ENCODE assay signal across 1 cellular context in the genomic region with DNA sequence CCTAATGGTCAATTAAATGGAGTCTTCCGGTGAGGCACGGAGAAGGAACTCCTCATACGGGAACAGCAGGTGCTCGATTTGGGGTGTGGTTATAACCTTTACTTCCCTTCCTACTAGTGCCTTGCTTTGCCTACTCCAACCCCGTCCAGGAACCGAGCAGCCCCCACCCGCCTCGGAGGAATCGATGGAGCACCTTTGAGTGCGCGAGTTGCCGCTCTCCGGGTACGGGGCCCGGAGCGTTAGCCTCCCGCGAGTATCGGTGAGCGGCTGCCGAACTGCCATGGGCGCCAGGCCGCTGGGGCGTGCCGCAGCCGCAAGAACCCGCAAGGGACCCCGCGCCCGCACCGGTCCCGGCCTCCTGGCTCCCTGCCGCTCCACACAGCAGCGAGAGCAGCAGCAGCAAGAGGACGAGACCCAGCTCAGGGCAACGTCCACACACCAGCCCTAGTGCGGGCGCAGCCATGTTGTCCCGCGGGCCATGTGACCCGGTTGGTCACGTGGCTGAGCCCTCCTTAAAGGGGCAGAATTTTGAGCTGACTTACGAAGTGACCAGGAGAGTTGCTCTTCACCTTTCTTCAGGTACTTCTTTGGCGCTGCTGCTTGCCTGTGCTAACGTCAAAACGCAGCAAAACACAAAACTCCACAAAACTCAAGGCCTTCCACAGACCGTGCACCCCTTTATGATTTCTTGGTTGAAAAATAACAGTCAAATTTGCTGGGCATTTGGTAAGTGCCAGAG.
TF ChIP-seq lines count a peak whose summit lies in the region.

A gene (minus strand): TSS at position 487 of the 739 bp plus-strand sequence. CDS start 24 bp downstream, at position 463.

TF ChIP-seq in K562, 482 proteins besides CTCF, POLR2A, EP300 and RAD21 (continued from another document and continues in another):
- TF ChIP-seq PHB (CRISPR knock-in tag; IDR thresholded peaks at IDR 0.05) (no peak), KDM4B (IDR thresholded peaks at IDR 0.05; ENCODE audit: borderline replicate concordance in 2 of 2, low read depth in 1 of 2) (peak in 1 of 2 experiments; percentile 96; a peak in 2 of 4 replicates), NBN (IDR thresholded peaks at IDR 0.05; ENCODE audit: low read depth) (peak; percentile 55; the same call in 1 of the 2 replicates), GATA2 (CRISPR knock-in tag; IDR thresholded peaks at IDR 0.05) (no peak), HCFC1 (IDR thresholded peaks at IDR 0.05; ENCODE audit: low read depth, low read length) (peak; percentile 85), MCM7 (IDR thresholded peaks at IDR 0.05) (no peak), PURB (CRISPR knock-in tag; IDR thresholded peaks at IDR 0.05; ENCODE audit: low read depth) (no peak), SIX5 (IDR thresholded peaks at IDR 0.05; ENCODE audit: borderline replicate concordance in 1 of 2, insufficient read depth in 1 of 2, low read depth in 1 of 2, low read length in 2 of 2) (peak in 1 of 2 experiments; percentile 49; a peak in 1 of 4 replicates), EWSR1 (IDR thresholded peaks at IDR 0.05; ENCODE audit: borderline replicate concordance, low read depth, partially characterized antibody) (no peak), CTBP1 (IDR thresholded peaks at IDR 0.05; ENCODE audit: borderline replicate concordance) (no peak; the same call in none of the 2 replicates), ZFP1 (CRISPR knock-in tag; IDR thresholded peaks at IDR 0.05) (no peak), KLF10 (CRISPR knock-in tag; IDR thresholded peaks at IDR 0.05) (no peak), ZNF431 (CRISPR knock-in tag; IDR thresholded peaks at IDR 0.05) (peak; percentile 86), NCOA1 (IDR thresholded peaks at IDR 0.05; ENCODE audit: low read depth) (no peak), EHMT2 (IDR thresholded peaks at IDR 0.05) (no peak), BMI1 (IDR thresholded peaks at IDR 0.05; ENCODE audit: low read length) (no peak), ZNF140 (CRISPR knock-in tag; IDR thresholded peaks at IDR 0.05) (no peak), HNRNPK (IDR thresholded peaks at IDR 0.05; ENCODE audit: low read depth, low read length, poor library complexity, severe bottlenecking) (no peak), BDP1 (IDR thresholded peaks at IDR 0.05; ENCODE audit: insufficient read depth, insufficient read length) (no peak), POLR2AphosphoS2 (IDR thresholded peaks at IDR 0.05; ENCODE audit: low read length) (no peak)
- TF ChIP-seq, protein P1, sequence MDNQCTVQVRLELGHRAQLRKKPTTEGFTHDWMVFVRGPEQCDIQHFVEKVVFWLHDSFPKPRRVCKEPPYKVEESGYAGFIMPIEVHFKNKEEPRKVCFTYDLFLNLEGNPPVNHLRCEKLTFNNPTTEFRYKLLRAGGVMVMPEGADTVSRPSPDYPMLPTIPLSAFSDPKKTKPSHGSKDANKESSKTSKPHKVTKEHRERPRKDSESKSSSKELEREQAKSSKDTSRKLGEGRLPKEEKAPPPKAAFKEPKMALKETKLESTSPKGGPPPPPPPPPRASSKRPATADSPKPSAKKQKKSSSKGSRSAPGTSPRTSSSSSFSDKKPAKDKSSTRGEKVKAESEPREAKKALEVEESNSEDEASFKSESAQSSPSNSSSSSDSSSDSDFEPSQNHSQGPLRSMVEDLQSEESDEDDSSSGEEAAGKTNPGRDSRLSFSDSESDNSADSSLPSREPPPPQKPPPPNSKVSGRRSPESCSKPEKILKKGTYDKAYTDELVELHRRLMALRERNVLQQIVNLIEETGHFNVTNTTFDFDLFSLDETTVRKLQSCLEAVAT (IDR thresholded peaks at IDR 0.05) = no peak
- TF ChIP-seq, protein P2, sequence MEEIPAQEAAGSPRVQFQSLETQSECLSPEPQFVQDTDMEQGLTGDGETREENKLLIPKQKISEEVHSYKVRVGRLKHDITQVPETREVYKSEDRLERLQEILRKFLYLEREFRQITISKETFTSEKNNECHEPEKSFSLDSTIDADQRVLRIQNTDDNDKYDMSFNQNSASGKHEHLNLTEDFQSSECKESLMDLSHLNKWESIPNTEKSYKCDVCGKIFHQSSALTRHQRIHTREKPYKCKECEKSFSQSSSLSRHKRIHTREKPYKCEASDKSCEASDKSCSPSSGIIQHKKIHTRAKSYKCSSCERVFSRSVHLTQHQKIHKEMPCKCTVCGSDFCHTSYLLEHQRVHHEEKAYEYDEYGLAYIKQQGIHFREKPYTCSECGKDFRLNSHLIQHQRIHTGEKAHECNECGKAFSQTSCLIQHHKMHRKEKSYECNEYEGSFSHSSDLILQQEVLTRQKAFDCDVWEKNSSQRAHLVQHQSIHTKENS (CRISPR knock-in tag; IDR thresholded peaks at IDR 0.05) = no peak
- TF ChIP-seq, protein P3, sequence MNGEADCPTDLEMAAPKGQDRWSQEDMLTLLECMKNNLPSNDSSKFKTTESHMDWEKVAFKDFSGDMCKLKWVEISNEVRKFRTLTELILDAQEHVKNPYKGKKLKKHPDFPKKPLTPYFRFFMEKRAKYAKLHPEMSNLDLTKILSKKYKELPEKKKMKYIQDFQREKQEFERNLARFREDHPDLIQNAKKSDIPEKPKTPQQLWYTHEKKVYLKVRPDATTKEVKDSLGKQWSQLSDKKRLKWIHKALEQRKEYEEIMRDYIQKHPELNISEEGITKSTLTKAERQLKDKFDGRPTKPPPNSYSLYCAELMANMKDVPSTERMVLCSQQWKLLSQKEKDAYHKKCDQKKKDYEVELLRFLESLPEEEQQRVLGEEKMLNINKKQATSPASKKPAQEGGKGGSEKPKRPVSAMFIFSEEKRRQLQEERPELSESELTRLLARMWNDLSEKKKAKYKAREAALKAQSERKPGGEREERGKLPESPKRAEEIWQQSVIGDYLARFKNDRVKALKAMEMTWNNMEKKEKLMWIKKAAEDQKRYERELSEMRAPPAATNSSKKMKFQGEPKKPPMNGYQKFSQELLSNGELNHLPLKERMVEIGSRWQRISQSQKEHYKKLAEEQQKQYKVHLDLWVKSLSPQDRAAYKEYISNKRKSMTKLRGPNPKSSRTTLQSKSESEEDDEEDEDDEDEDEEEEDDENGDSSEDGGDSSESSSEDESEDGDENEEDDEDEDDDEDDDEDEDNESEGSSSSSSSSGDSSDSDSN (IDR thresholded peaks at IDR 0.05; ENCODE audit: borderline replicate concordance in 1 of 2, low read depth in 2 of 2, low read length in 2 of 2) = peak in 1 of 2 experiments; percentile 59; a peak in 1 of 4 replicates
- TF ChIP-seq, protein P4, sequence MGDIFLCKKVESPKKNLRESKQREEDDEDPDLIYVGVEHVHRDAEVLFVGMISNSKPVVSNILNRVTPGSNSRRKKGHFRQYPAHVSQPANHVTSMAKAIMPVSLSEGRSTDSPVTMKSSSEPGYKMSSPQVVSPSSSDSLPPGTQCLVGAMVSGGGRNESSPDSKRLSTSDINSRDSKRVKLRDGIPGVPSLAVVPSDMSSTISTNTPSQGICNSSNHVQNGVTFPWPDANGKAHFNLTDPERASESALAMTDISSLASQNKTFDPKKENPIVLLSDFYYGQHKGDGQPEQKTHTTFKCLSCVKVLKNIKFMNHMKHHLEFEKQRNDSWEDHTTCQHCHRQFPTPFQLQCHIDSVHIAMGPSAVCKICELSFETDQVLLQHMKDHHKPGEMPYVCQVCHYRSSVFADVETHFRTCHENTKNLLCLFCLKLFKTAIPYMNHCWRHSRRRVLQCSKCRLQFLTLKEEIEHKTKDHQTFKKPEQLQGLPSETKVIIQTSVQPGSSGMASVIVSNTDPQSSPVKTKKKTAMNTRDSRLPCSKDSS (IDR thresholded peaks at IDR 0.05; ENCODE audit: low read depth, partially characterized antibody) = no peak
- TF ChIP-seq, protein P5, sequence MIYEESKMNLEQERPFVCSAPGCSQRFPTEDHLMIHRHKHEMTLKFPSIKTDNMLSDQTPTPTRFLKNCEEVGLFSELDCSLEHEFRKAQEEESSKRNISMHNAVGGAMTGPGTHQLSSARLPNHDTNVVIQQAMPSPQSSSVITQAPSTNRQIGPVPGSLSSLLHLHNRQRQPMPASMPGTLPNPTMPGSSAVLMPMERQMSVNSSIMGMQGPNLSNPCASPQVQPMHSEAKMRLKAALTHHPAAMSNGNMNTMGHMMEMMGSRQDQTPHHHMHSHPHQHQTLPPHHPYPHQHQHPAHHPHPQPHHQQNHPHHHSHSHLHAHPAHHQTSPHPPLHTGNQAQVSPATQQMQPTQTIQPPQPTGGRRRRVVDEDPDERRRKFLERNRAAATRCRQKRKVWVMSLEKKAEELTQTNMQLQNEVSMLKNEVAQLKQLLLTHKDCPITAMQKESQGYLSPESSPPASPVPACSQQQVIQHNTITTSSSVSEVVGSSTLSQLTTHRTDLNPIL (CRISPR knock-in tag; IDR thresholded peaks at IDR 0.05) = no peak
- TF ChIP-seq, protein P6, sequence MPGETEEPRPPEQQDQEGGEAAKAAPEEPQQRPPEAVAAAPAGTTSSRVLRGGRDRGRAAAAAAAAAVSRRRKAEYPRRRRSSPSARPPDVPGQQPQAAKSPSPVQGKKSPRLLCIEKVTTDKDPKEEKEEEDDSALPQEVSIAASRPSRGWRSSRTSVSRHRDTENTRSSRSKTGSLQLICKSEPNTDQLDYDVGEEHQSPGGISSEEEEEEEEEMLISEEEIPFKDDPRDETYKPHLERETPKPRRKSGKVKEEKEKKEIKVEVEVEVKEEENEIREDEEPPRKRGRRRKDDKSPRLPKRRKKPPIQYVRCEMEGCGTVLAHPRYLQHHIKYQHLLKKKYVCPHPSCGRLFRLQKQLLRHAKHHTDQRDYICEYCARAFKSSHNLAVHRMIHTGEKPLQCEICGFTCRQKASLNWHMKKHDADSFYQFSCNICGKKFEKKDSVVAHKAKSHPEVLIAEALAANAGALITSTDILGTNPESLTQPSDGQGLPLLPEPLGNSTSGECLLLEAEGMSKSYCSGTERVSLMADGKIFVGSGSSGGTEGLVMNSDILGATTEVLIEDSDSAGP (CRISPR knock-in tag; IDR thresholded peaks at IDR 0.05) = peak; percentile 99
- TF ChIP-seq, protein P7, sequence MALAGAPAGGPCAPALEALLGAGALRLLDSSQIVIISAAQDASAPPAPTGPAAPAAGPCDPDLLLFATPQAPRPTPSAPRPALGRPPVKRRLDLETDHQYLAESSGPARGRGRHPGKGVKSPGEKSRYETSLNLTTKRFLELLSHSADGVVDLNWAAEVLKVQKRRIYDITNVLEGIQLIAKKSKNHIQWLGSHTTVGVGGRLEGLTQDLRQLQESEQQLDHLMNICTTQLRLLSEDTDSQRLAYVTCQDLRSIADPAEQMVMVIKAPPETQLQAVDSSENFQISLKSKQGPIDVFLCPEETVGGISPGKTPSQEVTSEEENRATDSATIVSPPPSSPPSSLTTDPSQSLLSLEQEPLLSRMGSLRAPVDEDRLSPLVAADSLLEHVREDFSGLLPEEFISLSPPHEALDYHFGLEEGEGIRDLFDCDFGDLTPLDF (CRISPR knock-in tag; IDR thresholded peaks at IDR 0.05) = peak; percentile 77
- TF ChIP-seq, protein P8, sequence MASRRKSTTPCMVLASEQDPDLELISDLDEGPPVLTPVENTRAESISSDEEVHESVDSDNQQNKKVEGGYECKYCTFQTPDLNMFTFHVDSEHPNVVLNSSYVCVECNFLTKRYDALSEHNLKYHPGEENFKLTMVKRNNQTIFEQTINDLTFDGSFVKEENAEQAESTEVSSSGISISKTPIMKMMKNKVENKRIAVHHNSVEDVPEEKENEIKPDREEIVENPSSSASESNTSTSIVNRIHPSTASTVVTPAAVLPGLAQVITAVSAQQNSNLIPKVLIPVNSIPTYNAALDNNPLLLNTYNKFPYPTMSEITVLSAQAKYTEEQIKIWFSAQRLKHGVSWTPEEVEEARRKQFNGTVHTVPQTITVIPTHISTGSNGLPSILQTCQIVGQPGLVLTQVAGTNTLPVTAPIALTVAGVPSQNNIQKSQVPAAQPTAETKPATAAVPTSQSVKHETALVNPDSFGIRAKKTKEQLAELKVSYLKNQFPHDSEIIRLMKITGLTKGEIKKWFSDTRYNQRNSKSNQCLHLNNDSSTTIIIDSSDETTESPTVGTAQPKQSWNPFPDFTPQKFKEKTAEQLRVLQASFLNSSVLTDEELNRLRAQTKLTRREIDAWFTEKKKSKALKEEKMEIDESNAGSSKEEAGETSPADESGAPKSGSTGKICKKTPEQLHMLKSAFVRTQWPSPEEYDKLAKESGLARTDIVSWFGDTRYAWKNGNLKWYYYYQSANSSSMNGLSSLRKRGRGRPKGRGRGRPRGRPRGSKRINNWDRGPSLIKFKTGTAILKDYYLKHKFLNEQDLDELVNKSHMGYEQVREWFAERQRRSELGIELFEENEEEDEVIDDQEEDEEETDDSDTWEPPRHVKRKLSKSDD (conservative IDR thresholded peaks at IDR 0.05; ENCODE audit: low read length) = no peak
- TF ChIP-seq, protein P9, sequence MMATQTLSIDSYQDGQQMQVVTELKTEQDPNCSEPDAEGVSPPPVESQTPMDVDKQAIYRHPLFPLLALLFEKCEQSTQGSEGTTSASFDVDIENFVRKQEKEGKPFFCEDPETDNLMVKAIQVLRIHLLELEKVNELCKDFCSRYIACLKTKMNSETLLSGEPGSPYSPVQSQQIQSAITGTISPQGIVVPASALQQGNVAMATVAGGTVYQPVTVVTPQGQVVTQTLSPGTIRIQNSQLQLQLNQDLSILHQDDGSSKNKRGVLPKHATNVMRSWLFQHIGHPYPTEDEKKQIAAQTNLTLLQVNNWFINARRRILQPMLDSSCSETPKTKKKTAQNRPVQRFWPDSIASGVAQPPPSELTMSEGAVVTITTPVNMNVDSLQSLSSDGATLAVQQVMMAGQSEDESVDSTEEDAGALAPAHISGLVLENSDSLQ (IDR thresholded peaks at IDR 0.05) = no peak
- TF ChIP-seq, protein P10, sequence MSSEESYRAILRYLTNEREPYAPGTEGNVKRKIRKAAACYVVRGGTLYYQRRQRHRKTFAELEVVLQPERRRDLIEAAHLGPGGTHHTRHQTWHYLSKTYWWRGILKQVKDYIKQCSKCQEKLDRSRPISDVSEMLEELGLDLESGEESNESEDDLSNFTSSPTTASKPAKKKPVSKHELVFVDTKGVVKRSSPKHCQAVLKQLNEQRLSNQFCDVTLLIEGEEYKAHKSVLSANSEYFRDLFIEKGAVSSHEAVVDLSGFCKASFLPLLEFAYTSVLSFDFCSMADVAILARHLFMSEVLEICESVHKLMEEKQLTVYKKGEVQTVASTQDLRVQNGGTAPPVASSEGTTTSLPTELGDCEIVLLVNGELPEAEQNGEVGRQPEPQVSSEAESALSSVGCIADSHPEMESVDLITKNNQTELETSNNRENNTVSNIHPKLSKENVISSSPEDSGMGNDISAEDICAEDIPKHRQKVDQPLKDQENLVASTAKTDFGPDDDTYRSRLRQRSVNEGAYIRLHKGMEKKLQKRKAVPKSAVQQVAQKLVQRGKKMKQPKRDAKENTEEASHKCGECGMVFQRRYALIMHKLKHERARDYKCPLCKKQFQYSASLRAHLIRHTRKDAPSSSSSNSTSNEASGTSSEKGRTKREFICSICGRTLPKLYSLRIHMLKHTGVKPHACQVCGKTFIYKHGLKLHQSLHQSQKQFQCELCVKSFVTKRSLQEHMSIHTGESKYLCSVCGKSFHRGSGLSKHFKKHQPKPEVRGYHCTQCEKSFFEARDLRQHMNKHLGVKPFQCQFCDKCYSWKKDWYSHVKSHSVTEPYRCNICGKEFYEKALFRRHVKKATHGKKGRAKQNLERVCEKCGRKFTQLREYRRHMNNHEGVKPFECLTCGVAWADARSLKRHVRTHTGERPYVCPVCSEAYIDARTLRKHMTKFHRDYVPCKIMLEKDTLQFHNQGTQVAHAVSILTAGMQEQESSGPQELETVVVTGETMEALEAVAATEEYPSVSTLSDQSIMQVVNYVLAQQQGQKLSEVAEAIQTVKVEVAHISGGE (CRISPR knock-in tag; IDR thresholded peaks at IDR 0.05) = peak in 1 of 3 experiments; percentile 39; a peak in 1 of 6 replicates
